ENCODE assay signal across 1 cellular context in genomic region chr20:5078399-5078958, GRCh38.
TF ChIP-seq lines count a peak whose summit lies in the region.

No MANE protein-coding gene starts in this region.

TF ChIP-seq in HepG2, 621 proteins besides CTCF, POLR2A, EP300 and RAD21 (continued from another document and continues in another):
- no peak for TF ChIP-seq PRMT3 (CRISPR knock-in tag; IDR thresholded peaks at IDR 0.05; ENCODE audit: borderline replicate concordance, low read depth)
- TF ChIP-seq EED (CRISPR knock-in tag; IDR thresholded peaks at IDR 0.05): no peak
- TF ChIP-seq RCOR2 (CRISPR knock-in tag; IDR thresholded peaks at IDR 0.05): no peak
- no peak for TF ChIP-seq GMEB2 (CRISPR knock-in tag; IDR thresholded peaks at IDR 0.05; ENCODE audit: low read depth)
- TF ChIP-seq PBX2 (CRISPR knock-in tag; IDR thresholded peaks at IDR 0.05): no peak
- TF ChIP-seq MAFK (conservative IDR thresholded peaks at IDR 0.05 in 1 of 2, IDR thresholded peaks at IDR 0.05 in 1 of 2; ENCODE audit: low read length in 2 of 2): no peak
- no peak for TF ChIP-seq THAP8 (CRISPR knock-in tag; IDR thresholded peaks at IDR 0.05; ENCODE audit: borderline replicate concordance)
- 0 out of 2 replicates have a peak, but pooled peaks have one; percentile 24 for TF ChIP-seq ZNF556 (CRISPR knock-in tag; IDR thresholded peaks at IDR 0.05; ENCODE audit: borderline replicate concordance)
- no peak for TF ChIP-seq MTA3 (CRISPR knock-in tag; IDR thresholded peaks at IDR 0.05)
- TF ChIP-seq SUZ12 (IDR thresholded peaks at IDR 0.05; ENCODE audit: low read depth, low read length): no peak
- no peak for TF ChIP-seq ZNF362 (CRISPR knock-in tag; IDR thresholded peaks at IDR 0.05; ENCODE audit: borderline replicate concordance)
- TF ChIP-seq MLX (CRISPR knock-in tag; IDR thresholded peaks at IDR 0.05): no peak
- TF ChIP-seq ZHX2 (IDR thresholded peaks at IDR 0.05; ENCODE audit: low read depth): no peak
- TF ChIP-seq ZHX2 (CRISPR knock-in tag; IDR thresholded peaks at IDR 0.05; ENCODE audit: borderline replicate concordance): no peak
- TF ChIP-seq NR2C2 (CRISPR knock-in tag; IDR thresholded peaks at IDR 0.05; ENCODE audit: borderline replicate concordance): no peak
- TF ChIP-seq NFYB (CRISPR knock-in tag; IDR thresholded peaks at IDR 0.05): no peak
- no peak for TF ChIP-seq ZC3H4 (CRISPR knock-in tag; IDR thresholded peaks at IDR 0.05; ENCODE audit: borderline replicate concordance)
- TF ChIP-seq KAT8 (CRISPR knock-in tag; IDR thresholded peaks at IDR 0.05): no peak; the same call in 1 of the 2 replicates
- peak; percentile 53; the same call in 1 of the 2 replicates for TF ChIP-seq ZNF614 (CRISPR knock-in tag; IDR thresholded peaks at IDR 0.05; ENCODE audit: borderline replicate concordance)
- no peak for TF ChIP-seq TEAD2 (CRISPR knock-in tag; IDR thresholded peaks at IDR 0.05)
- TF ChIP-seq FOXP1 (IDR thresholded peaks at IDR 0.05): no peak
- TF ChIP-seq FOXP1 (CRISPR knock-in tag; IDR thresholded peaks at IDR 0.05): peak; percentile 18; the same call in 1 of the 2 replicates
- no peak for TF ChIP-seq ZFP1 (CRISPR knock-in tag; IDR thresholded peaks at IDR 0.05)
- no peak for TF ChIP-seq SIN3B (IDR thresholded peaks at IDR 0.05; ENCODE audit: low read length)
- no peak for TF ChIP-seq BHLHE40 (IDR thresholded peaks at IDR 0.05; ENCODE audit: low read length)
- TF ChIP-seq CC2D1A (CRISPR knock-in tag; IDR thresholded peaks at IDR 0.05): no peak
- TF ChIP-seq NONO (IDR thresholded peaks at IDR 0.05): no peak
- TF ChIP-seq NONO (CRISPR knock-in tag; conservative IDR thresholded peaks at IDR 0.05): no peak
- TF ChIP-seq TFE3 (CRISPR knock-in tag; IDR thresholded peaks at IDR 0.05): no peak
- TF ChIP-seq E2F5 (CRISPR knock-in tag; conservative IDR thresholded peaks at IDR 0.05): no peak
- no peak for TF ChIP-seq GZF1 (CRISPR knock-in tag; IDR thresholded peaks at IDR 0.05)
- 0 out of 2 replicates have a peak, but pooled peaks have one; percentile 34 for TF ChIP-seq ARID5B (CRISPR knock-in tag; IDR thresholded peaks at IDR 0.05)
- peak; percentile 99 for TF ChIP-seq ZNF770 (CRISPR knock-in tag; IDR thresholded peaks at IDR 0.05)
- no peak for TF ChIP-seq SMYD3 (CRISPR knock-in tag; IDR thresholded peaks at IDR 0.05)
- no peak for TF ChIP-seq SRSF9 (IDR thresholded peaks at IDR 0.05; ENCODE audit: borderline replicate concordance, insufficient read depth, low read depth, low read length, poor library complexity, severe bottlenecking)
- TF ChIP-seq E2F1 (CRISPR knock-in tag; IDR thresholded peaks at IDR 0.05): no peak
- no peak for TF ChIP-seq ZNF816 (CRISPR knock-in tag; IDR thresholded peaks at IDR 0.05; ENCODE audit: borderline replicate concordance)
- no peak for TF ChIP-seq ZNF7 (CRISPR knock-in tag; IDR thresholded peaks at IDR 0.05)
- no peak for TF ChIP-seq YY1 (IDR thresholded peaks at IDR 0.05; ENCODE audit: insufficient read depth, insufficient replicate concordance, low read depth, low read length)
- TF ChIP-seq ZNF326 (CRISPR knock-in tag; IDR thresholded peaks at IDR 0.05; ENCODE audit: borderline replicate concordance): no peak
- TF ChIP-seq ZKSCAN5 (CRISPR knock-in tag; IDR thresholded peaks at IDR 0.05): no peak
- no peak for TF ChIP-seq RXRB (CRISPR knock-in tag; IDR thresholded peaks at IDR 0.05; ENCODE audit: borderline replicate concordance)
